10 cellular contexts compared by ENCODE assay signal in genomic region chr7:104328970-104329825, GRCh38. TPM values are rescaled to one million over a fixed set of nuclear protein-coding genes. Genes with fewer than 3 reads are reported as not detected.
DNase-seq lines count a peak whose midpoint lies in the region; ATAC-seq and TF ChIP-seq lines count a peak whose summit lies in the region.
"Had no signal": no experiment of that assay in that cellular context is flagged by ENCODE, and none has a peak within 500 bp of the region (broad histone marks: within the 10 kb centered on the region; RNA-seq: fewer than 3 reads in every experiment).

No MANE protein-coding gene starts in this region.

- no peaks in the 10 kb centered on the region for H3K9me3 ChIP-seq in NT2/D1 (ENCODE audit: insufficient read depth, low read length)
- H3K9me3 ChIP-seq in spleen = no peaks in the 10 kb centered on the region

- H3K4me1 ChIP-seq in NT2/D1 (ENCODE audit: insufficient read depth, insufficient read length) (no peaks in the 10 kb centered on the region), spleen (peaks cover 0 to 20% (median 14%) of the 10 kb centered on the region in 6 donors)

- H3K36me3 ChIP-seq in NT2/D1 (ENCODE audit: insufficient read depth, insufficient read length, low read length) = no peaks in the 10 kb centered on the region
- H3K36me3 ChIP-seq in spleen = no peaks in the 10 kb centered on the region

- H3K4me3 ChIP-seq in NT2/D1 (ENCODE audit: insufficient read length, low read depth) (peak overlapping the region; percentile 56), spleen (peak overlapping the region in 7 of 8 donors; percentile 9 to 47 (median 16))

- no peak overlapping the region for H3K27ac ChIP-seq in spleen

- intact Hi-C loops in head of caudate nucleus (cut with DNase I) (no loop called here), spleen (cut with DNase I; ENCODE audit: low total_unique reads) (no loop called here)

- TF ChIP-seq CTCF in spleen (IDR thresholded peaks at IDR 0.05 in 8 of 11, conservative IDR thresholded peaks at IDR 0.05 in 3 of 11) = no peak

- ATAC-seq in HG02973 (IDR thresholded peaks at IDR 0.05; ENCODE audit: unreplicated experiment) = no peak
- no peak for ATAC-seq in GM18505 (IDR thresholded peaks at IDR 0.05; ENCODE audit: unreplicated experiment)
- ATAC-seq in HG02885 (IDR thresholded peaks at IDR 0.05; ENCODE audit: poor library complexity, unreplicated experiment) = no peak

- WGBS in spleen, 5 donors = 2 to 4% (median 3%) methylated on average over 50 to 59 of the region's 59 CpGs

- H3K27me3 ChIP-seq in NT2/D1 (ENCODE audit: insufficient read depth, insufficient read length) (peaks cover 65% of the 10 kb centered on the region), spleen (replicated peaks in 1 of 7) (peaks cover 3 to 95% (median 45%) of the 10 kb centered on the region in 7 donors)

- DNase-seq in NCI-H524 (lab: John Stamatoyannopoulos, UW) (peak; percentile 35 to 53), NCI-H524 treated with DMSO at 0.1 percent for 48 hours (lab: John Stamatoyannopoulos, UW) (no peak), NT2/D1 (ENCODE audit: low read depth, low spot score) (no peak), head of caudate nucleus (peak in 35 of 42 donors; percentile 4 to 60 (median 34)), spleen (no peak)
- DNase-seq: ACHN had no signal

- H3K9ac ChIP-seq in NT2/D1 (ENCODE audit: insufficient read length, low read depth) = peak overlapping the region; percentile 61

- TF ChIP-seq POLR2A in spleen (IDR thresholded peaks at IDR 0.05) (no peak), GM18505 (IDR thresholded peaks at IDR 0.05; ENCODE audit: borderline replicate concordance, extremely low read depth, insufficient read depth, insufficient read length) (no peak)

RNA-seq across cellular contexts. Expression of gene LHFPL3, which starts 0.8 kb away (rescaled TPM):
- total RNA-seq in spleen = 1 to 10 TPM in 1 of 7 donors, under 1 TPM in 3, not detected in 3; 0.20 to 1.0 (median 0.55) TPM
- polyA plus RNA-seq in spleen = under 1 TPM; 0.07 to 0.19 (median 0.15) TPM
- total RNA-seq: OCI-LY7 had no signal

Comparison
In these comparisons a context has a peak if more than half of its experiments do, and no peak if none do; other contexts are left out.
1. DNase-seq: peak in NCI-H524 (2 of 2) and head of caudate nucleus (35 of 42); none in NCI-H524 treated with DMSO at 0.1 percent for 48 hours (single experiment), NT2/D1 (single experiment) and spleen (single experiment).